35 cellular contexts compared by ENCODE assay signal in genomic region chr5:107005653-107006052, GRCh38.
"Had no signal": no experiment of that assay in that cellular context is flagged by ENCODE, and none has a peak within 500 bp of the region (broad histone marks: within the 10 kb centered on the region; RNA-seq: fewer than 3 reads in every experiment).

No MANE protein-coding gene starts in this region.

- H3K9me3 ChIP-seq: adrenal gland, body of pancreas, breast epithelium had no signal

- ATAC-seq: activated CD8-positive, alpha-beta T cell treated with anti-CD3 and anti-CD28 coated beads for 36 hours; activated naive CD4-positive, alpha-beta T cell treated with anti-CD3 and anti-CD28 coated beads, Interleukin-2, amount 50 U/mL, for 72 hours; activated T-cell treated with anti-CD3 and anti-CD28 coated beads, Interleukin-2, amount 50 U/mL, for 4 hours; activated T-cell treated with anti-CD3 and anti-CD28 coated beads, Interleukin-2, amount 50 U/mL, for 72 hours; activated T-helper 17 cell treated with anti-CD3 and anti-CD28 coated beads, Interleukin-2, amount 50 U/mL, for 72 hours; body of pancreas had no signal

- H3K4me1 ChIP-seq: adrenal gland, body of pancreas, breast epithelium had no signal

- DNase-seq: activated B cell treated with CpG ODN at 0.5 μM for 24 hours; activated CD4-positive, alpha-beta memory T cell treated with anti-CD3 and anti-CD28 coated beads for 36 hours; activated CD4-positive, alpha-beta T cell treated with anti-CD3 and anti-CD28 coated beads for 4 hours; activated CD4-positive, alpha-beta T cell treated with anti-CD3 and anti-CD28 coated beads, Interleukin-2, amount 10 ng/mL, durations not matched to agents 24 days and 14 days; activated CD4-positive, alpha-beta T cell treated with anti-CD3 and anti-CD28 coated beads, Interleukin-2, amount 50 U/mL, for 1 hour; activated CD4-positive, alpha-beta T cell treated with anti-CD3 and anti-CD28 coated beads, Interleukin-2, amount 50 U/mL, for 4 hours; activated CD4-positive, CD25-positive, alpha-beta regulatory T cell treated with anti-CD3 and anti-CD28 coated beads, Interleukin-2, amount 50 U/mL, for 72 hours; activated CD8-positive, alpha-beta memory T cell treated with anti-CD3 and anti-CD28 coated beads, Interleukin-2, amount 50 U/mL, for 4 hours; activated CD8-positive, alpha-beta T cell treated with anti-CD3 and anti-CD28 coated beads for 36 hours; activated effector memory CD4-positive, alpha-beta T cell treated with anti-CD3 and anti-CD28 coated beads, Interleukin-2, amount 50 U/mL, for 16 hours; activated gamma-delta T cell treated with Interleukin-2 at 50 U/mL for 16 hours; activated naive CD4-positive, alpha-beta T cell; activated naive CD4-positive, alpha-beta T cell treated with anti-CD3 and anti-CD28 coated beads for 36 hours; activated naive CD4-positive, alpha-beta T cell treated with anti-CD3 and anti-CD28 coated beads, Interleukin-2, amount 50 U/mL, for 16 hours; activated naive CD8-positive, alpha-beta T cell treated with anti-CD3 and anti-CD28 coated beads for 36 hours; activated T-cell treated with anti-CD3 and anti-CD28 coated beads for 4 hours; activated T-cell treated with anti-CD3 and anti-CD28 coated beads, Interleukin-2, amount 50 U/mL, for 1 hour; activated T-cell treated with anti-CD3 and anti-CD28 coated beads, Interleukin-2, amount 50 U/mL, for 4 hours; activated T-cell treated with anti-CD3 and anti-CD28 coated beads, Interleukin-2, amount 50 U/mL, for 72 hours; adrenal gland; amniotic stem cell; aorta; body of pancreas; brain microvascular endothelial cell; central memory CD4-positive, alpha-beta T cell; T-helper 1 cell; T-helper 2 cell; T-helper 9 cell had no signal

- H3K27ac ChIP-seq: adrenal gland, body of pancreas, brain microvascular endothelial cell, breast epithelium, VCaP had no signal

- H3K27ac Mint-ChIP-seq: activated B cell treated with CpG ODN at 0.5 μM for 24 hours; activated CD4-positive, alpha-beta memory T cell treated with anti-CD3 and anti-CD28 coated beads for 36 hours; activated CD4-positive, alpha-beta T cell treated with anti-CD3 and anti-CD28 coated beads, Interleukin-2, amount 10 ng/mL, durations not matched to agents 24 days and 14 days; activated CD8-positive, alpha-beta T cell treated with anti-CD3 and anti-CD28 coated beads for 36 hours; activated naive CD4-positive, alpha-beta T cell treated with anti-CD3 and anti-CD28 coated beads for 36 hours; activated naive CD4-positive, alpha-beta T cell treated with anti-CD3 and anti-CD28 coated beads, Interleukin-2, amount 50 U/mL, for 72 hours; activated naive CD8-positive, alpha-beta T cell treated with anti-CD3 and anti-CD28 coated beads for 36 hours; activated T-cell treated with anti-CD3 and anti-CD28 coated beads, Interleukin-2, amount 50 U/mL, for 72 hours; activated T-helper 1 cell treated with anti-CD3 and anti-CD28 coated beads, Interleukin-12 subunit alpha, Interleukin-12 subunit beta, Interleukin-2, Interleukin-4 antibody, amounts not matched to agents 30 ng/mL and 10 ng/mL and 1 ng/mL, durations not matched to agents 14 hours and 24 hours and 36 hours; activated T-helper 17 cell treated with anti-CD3 and anti-CD28 coated beads, Interleukin-2, amount 50 U/mL, for 72 hours; T-helper 1 cell treated with Interleukin-12 subunit alpha and Interleukin-12 subunit beta and Interleukin-4 antibody, amounts not matched to agents 30 μg/mL and 1 μg/mL, for 36 hours; T-helper 2 cell treated with Interferon-gamma antibody and Interleukin-4, amounts not matched to agents 5 μg/mL and 100 μg/mL, for 36 hours had no signal

- H3K36me3 Mint-ChIP-seq: activated CD4-positive, alpha-beta memory T cell treated with anti-CD3 and anti-CD28 coated beads for 36 hours; activated naive CD4-positive, alpha-beta T cell treated with anti-CD3 and anti-CD28 coated beads, Interleukin-2, amount 50 U/mL, for 72 hours; activated naive CD8-positive, alpha-beta T cell treated with anti-CD3 and anti-CD28 coated beads for 36 hours had no signal

- H3K9me3 Mint-ChIP-seq: activated CD4-positive, alpha-beta memory T cell treated with anti-CD3 and anti-CD28 coated beads for 36 hours; activated CD4-positive, alpha-beta T cell treated with anti-CD3 and anti-CD28 coated beads, Interleukin-2, amount 10 ng/mL, durations not matched to agents 24 days and 14 days; activated CD8-positive, alpha-beta T cell treated with anti-CD3 and anti-CD28 coated beads for 36 hours; activated naive CD8-positive, alpha-beta T cell treated with anti-CD3 and anti-CD28 coated beads for 36 hours; activated T-cell treated with anti-CD3 and anti-CD28 coated beads, Interleukin-2, amount 50 U/mL, for 4 hours; activated T-helper 1 cell treated with anti-CD3 and anti-CD28 coated beads, Interleukin-12 subunit alpha, Interleukin-12 subunit beta, Interleukin-2, Interleukin-4 antibody, amounts not matched to agents 30 ng/mL and 10 ng/mL and 1 ng/mL, durations not matched to agents 14 hours and 24 hours and 36 hours; T-helper 1 cell treated with Interleukin-12 subunit alpha and Interleukin-12 subunit beta and Interleukin-4 antibody, amounts not matched to agents 30 μg/mL and 1 μg/mL, for 36 hours; T-helper 2 cell treated with Interferon-gamma antibody and Interleukin-4, amounts not matched to agents 5 μg/mL and 100 μg/mL, for 36 hours had no signal

- H3K36me3 ChIP-seq: adrenal gland, brain microvascular endothelial cell, breast epithelium had no signal

- H3K27me3 ChIP-seq: adrenal gland, body of pancreas, brain microvascular endothelial cell, breast epithelium had no signal

- H3K4me3 ChIP-seq: adrenal gland, body of pancreas, breast epithelium had no signal

- H3K4me3 Mint-ChIP-seq: activated B cell treated with CpG ODN at 0.5 μM for 24 hours; activated CD4-positive, alpha-beta memory T cell treated with anti-CD3 and anti-CD28 coated beads for 36 hours; activated CD4-positive, alpha-beta T cell treated with anti-CD3 and anti-CD28 coated beads, Interleukin-2, amount 10 ng/mL, durations not matched to agents 24 days and 14 days; activated CD8-positive, alpha-beta T cell treated with anti-CD3 and anti-CD28 coated beads for 36 hours; activated naive CD4-positive, alpha-beta T cell treated with anti-CD3 and anti-CD28 coated beads for 36 hours; activated naive CD8-positive, alpha-beta T cell treated with anti-CD3 and anti-CD28 coated beads for 36 hours; activated T-cell treated with anti-CD3 and anti-CD28 coated beads, Interleukin-2, amount 50 U/mL, for 4 hours; activated T-cell treated with anti-CD3 and anti-CD28 coated beads, Interleukin-2, amount 50 U/mL, for 72 hours; activated T-helper 1 cell treated with anti-CD3 and anti-CD28 coated beads, Interleukin-12 subunit alpha, Interleukin-12 subunit beta, Interleukin-2, Interleukin-4 antibody, amounts not matched to agents 30 ng/mL and 10 ng/mL and 1 ng/mL, durations not matched to agents 14 hours and 24 hours and 36 hours; activated T-helper 17 cell treated with anti-CD3 and anti-CD28 coated beads, Interleukin-2, amount 50 U/mL, for 72 hours; T-helper 1 cell treated with Interleukin-12 subunit alpha and Interleukin-12 subunit beta and Interleukin-4 antibody, amounts not matched to agents 30 μg/mL and 1 μg/mL, for 36 hours; T-helper 2 cell treated with Interferon-gamma antibody and Interleukin-4, amounts not matched to agents 5 μg/mL and 100 μg/mL, for 36 hours had no signal

- H3K4me1 Mint-ChIP-seq: activated B cell treated with CpG ODN at 0.5 μM for 24 hours; activated CD4-positive, alpha-beta T cell treated with anti-CD3 and anti-CD28 coated beads, Interleukin-2, amount 10 ng/mL, durations not matched to agents 24 days and 14 days; activated naive CD8-positive, alpha-beta T cell treated with anti-CD3 and anti-CD28 coated beads for 36 hours; activated T-helper 17 cell treated with anti-CD3 and anti-CD28 coated beads, Interleukin-2, amount 50 U/mL, for 72 hours had no signal

- H3K27me3 Mint-ChIP-seq: activated B cell treated with CpG ODN at 0.5 μM for 24 hours; activated CD4-positive, alpha-beta memory T cell treated with anti-CD3 and anti-CD28 coated beads for 36 hours; activated CD4-positive, alpha-beta T cell treated with anti-CD3 and anti-CD28 coated beads, Interleukin-2, amount 10 ng/mL, durations not matched to agents 24 days and 14 days; activated CD8-positive, alpha-beta T cell treated with anti-CD3 and anti-CD28 coated beads for 36 hours; activated naive CD8-positive, alpha-beta T cell treated with anti-CD3 and anti-CD28 coated beads for 36 hours; activated T-helper 17 cell treated with anti-CD3 and anti-CD28 coated beads, Interleukin-2, amount 50 U/mL, for 72 hours had no signal
